Comparison of ENCODE assay signal across 11 cellular contexts in genomic region chr19:37362733-37363132, GRCh38. TPM values are rescaled to one million over a fixed set of nuclear protein-coding genes. Genes with fewer than 3 reads are reported as not detected.
DNase-seq lines count a peak whose midpoint lies in the region; ATAC-seq and TF ChIP-seq lines count a peak whose summit lies in the region.
"Had no signal": no experiment of that assay in that cellular context is flagged by ENCODE, and none has a peak within 500 bp of the region (broad histone marks: within the 10 kb centered on the region; RNA-seq: fewer than 3 reads in every experiment).

No MANE protein-coding gene starts in this region.

- H3K4me1 ChIP-seq in neural progenitor cell: no peaks in the 10 kb centered on the region
- H3K4me1 ChIP-seq: gastroesophageal sphincter had no signal

- H3K4me2 ChIP-seq in neural progenitor cell: no peak overlapping the region

- ATAC-seq in HG03025 (IDR thresholded peaks at IDR 0.05; ENCODE audit: low FRiP score, unreplicated experiment) (no peak), GM18511 (IDR thresholded peaks at IDR 0.05; ENCODE audit: unreplicated experiment) (no peak)
- ATAC-seq: gastroesophageal sphincter had no signal

- H3K9me3 ChIP-seq in neural progenitor cell (ENCODE audit: low read depth): no peaks in the 10 kb centered on the region

- no peak overlapping the region for H2AFZ ChIP-seq in neural progenitor cell (replicated peaks)

- no peaks in the 10 kb centered on the region for H3K79me2 ChIP-seq in neural progenitor cell (ENCODE audit: low read depth)

- H3K27ac ChIP-seq in neural progenitor cell (no peak overlapping the region), coronary artery (no peak overlapping the region)
- H3K27ac ChIP-seq: gastroesophageal sphincter had no signal

- TF ChIP-seq CTCF in cardiac fibroblast (IDR thresholded peaks at IDR 0.05; ENCODE audit: low read depth, low read length) (peak; percentile 7), neural progenitor cell (IDR thresholded peaks at IDR 0.05) (peak; percentile 26), coronary artery (IDR thresholded peaks at IDR 0.05) (no peak)

- H3K27me3 Mint-ChIP-seq in neural progenitor cell (ENCODE audit: insufficient read depth, low read depth): peaks cover 6% of the 10 kb centered on the region
- H3K27me3 Mint-ChIP-seq: memory B cell had no signal

- H3K4me1 Mint-ChIP-seq in neural progenitor cell: no peaks in the 10 kb centered on the region
- H3K4me1 Mint-ChIP-seq: memory B cell had no signal

- H3K27me3 ChIP-seq in neural progenitor cell: no peaks in the 10 kb centered on the region
- H3K27me3 ChIP-seq: gastroesophageal sphincter had no signal

- H3K4me3 ChIP-seq in cardiac fibroblast (replicated peaks in 1 of 2; ENCODE audit: low read depth in 2 of 2, low read length in 2 of 2) (no peak overlapping the region), neural progenitor cell (no peak overlapping the region), coronary artery (no peak overlapping the region)
- H3K4me3 ChIP-seq: gastroesophageal sphincter had no signal

- no peak overlapping the region for H3K4me3 Mint-ChIP-seq in neural progenitor cell
- H3K4me3 Mint-ChIP-seq: memory B cell had no signal

- H3K9ac ChIP-seq in neural progenitor cell: no peak overlapping the region

- peaks cover 21% of the 10 kb centered on the region for H3K36me3 ChIP-seq in neural progenitor cell

- no peak overlapping the region for H3K27ac Mint-ChIP-seq in neural progenitor cell
- H3K27ac Mint-ChIP-seq: memory B cell had no signal

- H3K9me3 Mint-ChIP-seq in neural progenitor cell: peaks cover 62% of the 10 kb centered on the region

- no peaks in the 10 kb centered on the region for H3F3A ChIP-seq in neural progenitor cell (ENCODE audit: low read depth)

- H3K36me3 Mint-ChIP-seq in neural progenitor cell: peaks cover 68% of the 10 kb centered on the region

- DNase-seq in NCI-H748 (lab: John Stamatoyannopoulos, UW; ENCODE audit: unreplicated experiment): peak; percentile 31
- no peak for DNase-seq in NCI-H748 treated with DMSO at 0.1 percent for 48 hours (lab: John Stamatoyannopoulos, UW)
- peak; percentile 31 for DNase-seq in HT-29 (ENCODE audit: low spot score)
- DNase-seq in cardiac fibroblast (ENCODE audit: low read depth in 2 of 2): peak in 1 of 2 donors; percentile 17
- peak; percentile 48 for DNase-seq in neural progenitor cell (ENCODE audit: low spot score)
- DNase-seq in coronary artery (ENCODE audit: low spot score): no peak
- DNase-seq: GDM1 had no signal

- H4K20me1 ChIP-seq in neural progenitor cell (ENCODE audit: low read depth): no peaks in the 10 kb centered on the region

RNA-seq across cellular contexts. Expression of gene ZNF527, which starts 8.2 kb away (rescaled TPM):
- 0.28 and 1.4 TPM in 2 replicates for total RNA-seq in HT-29 (2014; rRNA removed; shearing (Covaris generic))
- 7.1 and 8.6 TPM in 2 replicates for total RNA-seq in neural progenitor cell (ENCODE audit: low replicate concordance)

Comparison
In these comparisons a context has a peak if more than half of its experiments do, and no peak if none do; other contexts are left out.
1. DNase-seq: peak in NCI-H748 (single experiment), HT-29 (single experiment) and neural progenitor cell (single experiment); none in NCI-H748 treated with DMSO at 0.1 percent for 48 hours (single experiment) and coronary artery (single experiment).